ENCODE assay signal across 8 cellular contexts in genomic region chrX:17535229-17535628, GRCh38.
A peak's percentile ranks its signal among the peaks of the same experiment; 100 is the strongest.
DNase-seq lines count a peak whose midpoint lies in the region; ATAC-seq and TF ChIP-seq lines count a peak whose summit lies in the region.

No MANE protein-coding gene starts in this region.

- ATAC-seq in GM18858 (IDR thresholded peaks at IDR 0.05; ENCODE audit: unreplicated experiment) (no peak), GM21576 (IDR thresholded peaks at IDR 0.05; ENCODE audit: unreplicated experiment) (no peak)

- DNase-seq in ELF-1 (ENCODE audit: low read depth, low spot score) (peak; percentile 78), HCEC 1CT (peak; percentile 13), fibroblast of mammary gland (ENCODE audit: low read depth) (peak; percentile 54), NCI-H774 (lab: John Stamatoyannopoulos, UW) (no peak)
- peak; percentile 1 to 25 for DNase-seq in activated CD4-positive, alpha-beta T cell treated with anti-CD3 and anti-CD28 coated beads for 4 hours
- DNase-seq in stimulated activated CD4-positive, alpha-beta T cell treated with anti-CD3 and anti-CD28 coated beads, TNF-alpha, amount 100 ng/mL, for 24 hours (ENCODE audit: low read depth in 3 of 3) = peak; percentile 2 to 43 (median 7)

- H3K4me3 ChIP-seq in fibroblast of mammary gland (ENCODE audit: control insufficient read depth, low read depth, low read length) = no peak overlapping the region

- TF ChIP-seq CTCF in fibroblast of mammary gland (conservative IDR thresholded peaks at IDR 0.05; ENCODE audit: control insufficient read depth, insufficient read depth, low read depth, low read length) = peak; percentile 64
